ENCODE assay signal across 1 cellular context in genomic region chr1:10474613-10475507, GRCh38.
TF ChIP-seq lines count a peak whose summit lies in the region.

PEX14 (plus strand) TSS chr1:10474950; CDS start chr1:10474967, 17 bp downstream.

TF ChIP-seq in H1, 55 proteins besides CTCF, POLR2A, EP300 and RAD21 (continued from another document):
- TF ChIP-seq ATF2 (IDR thresholded peaks at IDR 0.05; ENCODE audit: low read length), result no peak
- peak; percentile 86 for TF ChIP-seq TAF7 (optimal IDR thresholded peaks at IDR 0.05; ENCODE audit: borderline replicate concordance, low read depth, low read length)
- no peak for TF ChIP-seq BRCA1 (IDR thresholded peaks at IDR 0.05; ENCODE audit: low read depth, low read length)
- TF ChIP-seq TBP (IDR thresholded peaks at IDR 0.05; ENCODE audit: low read depth, low read length), result peak; percentile 64; the same call in 1 of the 2 replicates
- TF ChIP-seq MAX (IDR thresholded peaks at IDR 0.05), result peak; percentile 44; the same call in 1 of the 2 replicates
- TF ChIP-seq CBX5 (IDR thresholded peaks at IDR 0.05; ENCODE audit: low read depth, low read length), result no peak
- no peak for TF ChIP-seq ZNF274 (IDR thresholded peaks at IDR 0.05; ENCODE audit: borderline replicate concordance, extremely low read depth, low read length)
- TF ChIP-seq RXRA (IDR thresholded peaks at IDR 0.05; ENCODE audit: insufficient read depth, low read depth, low read length), result 0 out of 2 replicates have a peak, but pooled peaks have one; percentile 28
- no peak for TF ChIP-seq ATF3 (IDR thresholded peaks at IDR 0.05; ENCODE audit: insufficient read depth, low read depth, low read length)
- TF ChIP-seq JUND (IDR thresholded peaks at IDR 0.05; ENCODE audit: low read length), result no peak
- TF ChIP-seq CTBP2 (IDR thresholded peaks at IDR 0.05; ENCODE audit: borderline replicate concordance, insufficient read depth, insufficient read length, low read length), result no peak
- peak; percentile 75; the same call in 1 of the 2 replicates for TF ChIP-seq SP1 (IDR thresholded peaks at IDR 0.05; ENCODE audit: low read depth, low read length)
- TF ChIP-seq PHF8 (conservative IDR thresholded peaks at IDR 0.05; ENCODE audit: low read depth, low read length), result peak; percentile 72
- peak; percentile 80 for TF ChIP-seq POLR2AphosphoS5 (IDR thresholded peaks at IDR 0.05; ENCODE audit: low read depth, low read length)
- no peak for TF ChIP-seq TCF12 (IDR thresholded peaks at IDR 0.05; ENCODE audit: low read depth, low read length)
- no peak for TF ChIP-seq USF2 (IDR thresholded peaks at IDR 0.05; ENCODE audit: low read length)
- no peak for TF ChIP-seq RNF2 (IDR thresholded peaks at IDR 0.05; ENCODE audit: borderline replicate concordance, low read depth, low read length, missing control alignments, poor library complexity, severe bottlenecking)
- TF ChIP-seq EGR1 (IDR thresholded peaks at IDR 0.05; ENCODE audit: borderline replicate concordance, low read depth, low read length), result 0 out of 2 replicates have a peak, but pooled peaks have one; percentile 62
- peak; percentile 97 for TF ChIP-seq SRF (IDR thresholded peaks at IDR 0.05; ENCODE audit: low read depth, low read length)
- TF ChIP-seq SIN3A (conservative IDR thresholded peaks at IDR 0.05 in 1 of 2, IDR thresholded peaks at IDR 0.05 in 1 of 2; ENCODE audit: low read depth in 1 of 2, low read length in 2 of 2), result peak; percentile 40 to 81; a peak in 2 of 4 replicates
- TF ChIP-seq YY1 (IDR thresholded peaks at IDR 0.05; ENCODE audit: low read depth, low read length), result peak; percentile 98
- TF ChIP-seq SIRT6 (IDR thresholded peaks at IDR 0.05; ENCODE audit: low read length), result no peak
- no peak for TF ChIP-seq E2F6 (IDR thresholded peaks at IDR 0.05)
- peak; percentile 92 for TF ChIP-seq RBBP5 (IDR thresholded peaks at IDR 0.05; ENCODE audit: borderline replicate concordance, low read depth, low read length)
- TF ChIP-seq GTF2F1 (IDR thresholded peaks at IDR 0.05; ENCODE audit: borderline replicate concordance, low read depth, low read length), result no peak
- TF ChIP-seq TAF1 (IDR thresholded peaks at IDR 0.05; ENCODE audit: low read depth, low read length), result peak; percentile 93
- no peak for TF ChIP-seq POU5F1 (IDR thresholded peaks at IDR 0.05; ENCODE audit: low read depth, low read length)
- TF ChIP-seq BCL11A (IDR thresholded peaks at IDR 0.05; ENCODE audit: low read depth in 2 of 2, low read length in 2 of 2), result no peak
- TF ChIP-seq CHD1 (IDR thresholded peaks at IDR 0.05; ENCODE audit: low read depth, low read length), result no peak
- TF ChIP-seq JUN (IDR thresholded peaks at IDR 0.05; ENCODE audit: low read depth, low read length), result no peak
- no peak for TF ChIP-seq CBX8 (IDR thresholded peaks at IDR 0.05; ENCODE audit: borderline replicate concordance, low read depth, low read length)
- no peak for TF ChIP-seq NRF1 (IDR thresholded peaks at IDR 0.05; ENCODE audit: low read depth, low read length)
- TF ChIP-seq SIX5 (IDR thresholded peaks at IDR 0.05; ENCODE audit: low read depth, low read length), result peak; percentile 55; the same call in 1 of the 2 replicates
- TF ChIP-seq FOSL1 (IDR thresholded peaks at IDR 0.05; ENCODE audit: insufficient read depth, low read depth, low read length), result no peak
- 0 out of 4 replicates have a peak, but pooled peaks of 1 of the 2 experiments have one; percentile 23 for TF ChIP-seq HDAC2 (IDR thresholded peaks at IDR 0.05; ENCODE audit: borderline replicate concordance in 1 of 2, low read depth in 2 of 2, low read length in 2 of 2)
- no peak for TF ChIP-seq KDM1A (IDR thresholded peaks at IDR 0.05; ENCODE audit: borderline replicate concordance, low read length)
- no peak for TF ChIP-seq CHD7 (IDR thresholded peaks at IDR 0.05; ENCODE audit: insufficient replicate concordance, low read length)
- no peak for TF ChIP-seq HDAC6 (IDR thresholded peaks at IDR 0.05; ENCODE audit: low read depth, low read length)
TF ChIP-seq in H1: peak in this region for 19.
